Comparison of ENCODE assay signal across 25 cellular contexts in genomic region chr2:172162225-172162733, GRCh38. TPM values are rescaled to one million over a fixed set of nuclear protein-coding genes. Genes with fewer than 3 reads are reported as not detected.
A peak's percentile ranks its signal among the peaks of the same experiment; 100 is the strongest.
DNase-seq lines count a peak whose midpoint lies in the region; ATAC-seq, FAIRE-seq and TF ChIP-seq lines count a peak whose summit lies in the region.
"Had no signal": no experiment of that assay in that cellular context is flagged by ENCODE, and none has a peak within 500 bp of the region (broad histone marks: within the 10 kb centered on the region; RNA-seq: fewer than 3 reads in every experiment).

No MANE protein-coding gene starts in this region.

- H3K23me2 ChIP-seq in H9 (ENCODE audit: insufficient read length, low read depth, low read length, poor library complexity, severe bottlenecking), result no peaks in the 10 kb centered on the region

- H3K27me3 ChIP-seq in H9 (ENCODE audit: insufficient read depth, low read length), result no peaks in the 10 kb centered on the region
- H3K27me3 ChIP-seq in endodermal cell (ENCODE audit: control insufficient read depth, insufficient read depth, low read length, poor library complexity, severe bottlenecking), result no peaks in the 10 kb centered on the region
- peaks cover 0 to 5% (median 0%) of the 10 kb centered on the region in 3 experiments for H3K27me3 ChIP-seq in neuronal stem cell (ENCODE audit: control insufficient read depth in 3 of 3, insufficient read depth in 3 of 3, low read depth in 1 of 3, low read length in 3 of 3)
- H3K27me3 ChIP-seq: BE2C had no signal

- no peaks in the 10 kb centered on the region for H4K20me1 ChIP-seq in H9 (ENCODE audit: control insufficient read depth, insufficient read depth, insufficient read length)

- no peak overlapping the region for H2AFZ ChIP-seq in H9 (ENCODE audit: low read length)
- H2AFZ ChIP-seq in neuronal stem cell (ENCODE audit: low read length), result peak overlapping the region; percentile 37
- H2AFZ ChIP-seq: GM23338 had no signal

- H3K9ac ChIP-seq in H9 (ENCODE audit: extremely low read depth, insufficient read length, low read length), result no peak overlapping the region
- H3K9ac ChIP-seq in endodermal cell (ENCODE audit: extremely low read depth, low read length, poor library complexity, severe bottlenecking), result no peak overlapping the region
- no peak overlapping the region for H3K9ac ChIP-seq in neuronal stem cell (ENCODE audit: low read depth, low read length, poor library complexity)

- H3K18ac ChIP-seq in H9 (ENCODE audit: insufficient read length, low read depth, low read length) (no peak overlapping the region), neuronal stem cell (ENCODE audit: low read length) (peak overlapping the region; percentile 59)

- no peak overlapping the region for H2AK5ac ChIP-seq in H9 (ENCODE audit: insufficient read length, low read length)
- H2AK5ac ChIP-seq in neuronal stem cell (ENCODE audit: low read depth, low read length), result no peak overlapping the region

- DNase-seq in H9 (peak; percentile 41), endodermal cell (peak; percentile 48), neuronal stem cell (ENCODE audit: low spot score) (no peak), urothelium cell line (ENCODE audit: low spot score) (no peak)
- DNase-seq in activated CD4-positive, alpha-beta T cell treated with anti-CD3 and anti-CD28 coated beads, Interleukin-2, amount 10 ng/mL, durations not matched to agents 24 days and 14 days, result no peak
- DNase-seq: ACHN; BE2C; C1 segment of cervical spinal cord; CD4-positive, CD25-positive, alpha-beta regulatory T cell; CD8-positive, alpha-beta memory T cell; COR-L47; DMS 273 treated with DMSO at 0.1 percent for 48 hours; DMS53; DND-41; EL; IMR-90 had no signal

- H3K4me3 Mint-ChIP-seq in H9 (no peak overlapping the region), endodermal cell (no peak overlapping the region)
- no peak overlapping the region for H3K4me3 Mint-ChIP-seq in activated CD4-positive, alpha-beta T cell treated with anti-CD3 and anti-CD28 coated beads, Interleukin-2, amount 10 ng/mL, durations not matched to agents 24 days and 14 days
- H3K4me3 Mint-ChIP-seq: CD4-positive, CD25-positive, alpha-beta regulatory T cell; CD8-positive, alpha-beta memory T cell; GM23338 had no signal

- TF ChIP-seq CTCF in H9 (conservative IDR thresholded peaks at IDR 0.05), result no peak
- no peak for TF ChIP-seq CTCF in endodermal cell (conservative IDR thresholded peaks at IDR 0.05)

- no peak overlapping the region for H2BK12ac ChIP-seq in H9 (ENCODE audit: insufficient read length, low read depth, low read length)
- no peak overlapping the region for H2BK12ac ChIP-seq in neuronal stem cell (ENCODE audit: low read length)

- H3K27ac Mint-ChIP-seq in H9, result no peak overlapping the region
- no peak overlapping the region for H3K27ac Mint-ChIP-seq in endodermal cell
- no peak overlapping the region for H3K27ac Mint-ChIP-seq in activated CD4-positive, alpha-beta T cell treated with anti-CD3 and anti-CD28 coated beads, Interleukin-2, amount 10 ng/mL, durations not matched to agents 24 days and 14 days
- H3K27ac Mint-ChIP-seq: CD4-positive, CD25-positive, alpha-beta regulatory T cell; CD8-positive, alpha-beta memory T cell; GM23338 had no signal

- H3K27me3 Mint-ChIP-seq in H9 (ENCODE audit: low read depth) (peaks cover 3% of the 10 kb centered on the region; the same call in 1 of the 2 replicates), endodermal cell (ENCODE audit: insufficient read depth) (peaks cover 9% of the 10 kb centered on the region)
- peaks cover 12% of the 10 kb centered on the region for H3K27me3 Mint-ChIP-seq in activated CD4-positive, alpha-beta T cell treated with anti-CD3 and anti-CD28 coated beads, Interleukin-2, amount 10 ng/mL, durations not matched to agents 24 days and 14 days

- peaks cover 8 to 24% of the 10 kb centered on the region in 2 experiments for H3K9me3 Mint-ChIP-seq in H9
- peaks cover 6% of the 10 kb centered on the region for H3K9me3 Mint-ChIP-seq in endodermal cell
- H3K9me3 Mint-ChIP-seq in activated CD4-positive, alpha-beta T cell treated with anti-CD3 and anti-CD28 coated beads, Interleukin-2, amount 10 ng/mL, durations not matched to agents 24 days and 14 days, result no peaks in the 10 kb centered on the region

- no peak overlapping the region for H3K23ac ChIP-seq in H9 (ENCODE audit: insufficient read length, low read depth, low read length)
- H3K23ac ChIP-seq in neuronal stem cell (ENCODE audit: low read depth, low read length, poor library complexity), result peak overlapping the region; percentile 10

- no peaks in the 10 kb centered on the region for H3K4me1 ChIP-seq in H9 (ENCODE audit: insufficient read depth, low read length)
- no peaks in the 10 kb centered on the region for H3K4me1 ChIP-seq in endodermal cell (ENCODE audit: control insufficient read depth, insufficient read depth, low read length)
- peaks cover 0 to 4% of the 10 kb centered on the region in 2 donors for H3K4me1 ChIP-seq in neuronal stem cell (ENCODE audit: control insufficient read depth in 2 of 2, insufficient read depth in 1 of 2, low read depth in 1 of 2, low read length in 2 of 2)
- H3K4me1 ChIP-seq: BE2C had no signal

- FAIRE-seq in urothelium cell line (lab: Jason Lieb, UNC), result peak; percentile 20
- FAIRE-seq: A204.1, GM12878, GM19239, H54, K562 had no signal

- no peak overlapping the region for H4K5ac ChIP-seq in H9 (ENCODE audit: insufficient read length, low read depth, low read length)

- H3K14ac ChIP-seq in H9 (ENCODE audit: insufficient read depth, low read length) (no peak overlapping the region; the same call in 1 of the 2 replicates), neuronal stem cell (ENCODE audit: low read length) (peak overlapping the region; percentile 31)

- H2BK15ac ChIP-seq in H9 (ENCODE audit: low read depth, low read length) (no peak overlapping the region), neuronal stem cell (ENCODE audit: low read length) (no peak overlapping the region)

- H3K27ac ChIP-seq in H9 (ENCODE audit: insufficient read length, low read depth, low read length) (no peak overlapping the region), endodermal cell (ENCODE audit: low read depth, low read length) (no peak overlapping the region), neuronal stem cell (replicated peaks; ENCODE audit: low read length) (no peak overlapping the region)
- H3K27ac ChIP-seq: HL-60 had no signal

- H4K91ac ChIP-seq in H9 (ENCODE audit: insufficient read length, low read depth, low read length) (no peak overlapping the region), neuronal stem cell (ENCODE audit: low read depth, low read length, poor library complexity) (no peak overlapping the region)

- peaks cover 0 to 6% (median 4%) of the 10 kb centered on the region in 3 experiments; a peak in 4 of 7 replicates for H3K36me3 Mint-ChIP-seq in H9 (ENCODE audit: insufficient read depth in 1 of 3, low read depth in 3 of 3)
- no peaks in the 10 kb centered on the region for H3K36me3 Mint-ChIP-seq in endodermal cell (ENCODE audit: low read depth)
- H3K36me3 Mint-ChIP-seq in activated CD4-positive, alpha-beta T cell treated with anti-CD3 and anti-CD28 coated beads, Interleukin-2, amount 10 ng/mL, durations not matched to agents 24 days and 14 days (ENCODE audit: low read depth), result no peaks in the 10 kb centered on the region
- H3K36me3 Mint-ChIP-seq: CD4-positive, CD25-positive, alpha-beta regulatory T cell had no signal

- no peak overlapping the region for H4K8ac ChIP-seq in H9 (replicated peaks; ENCODE audit: insufficient read length, low read depth, low read length)
- peak overlapping the region; percentile 72 for H4K8ac ChIP-seq in neuronal stem cell (ENCODE audit: low read depth, low read length)

- H2BK120ac ChIP-seq in H9 (ENCODE audit: low read depth, low read length, poor library complexity, severe bottlenecking) (no peak overlapping the region), neuronal stem cell (ENCODE audit: low read depth, low read length) (peak overlapping the region; percentile 16)

- no peak overlapping the region for H3K56ac ChIP-seq in H9 (ENCODE audit: insufficient read length, low read depth, low read length)

- H3K4me3 ChIP-seq in endodermal cell (ENCODE audit: low read length), result no peak overlapping the region
- no peak overlapping the region for H3K4me3 ChIP-seq in neuronal stem cell (ENCODE audit: low read length in 2 of 2)
- H3K4me3 ChIP-seq: GM12878, GM23338, K562 had no signal

- H3K4me1 Mint-ChIP-seq in H9, result peaks cover 0 to 2% of the 10 kb centered on the region in 2 experiments; a peak in 1 of 4 replicates
- H3K4me1 Mint-ChIP-seq in endodermal cell, result no peaks in the 10 kb centered on the region
- H3K4me1 Mint-ChIP-seq in activated CD4-positive, alpha-beta T cell treated with anti-CD3 and anti-CD28 coated beads, Interleukin-2, amount 10 ng/mL, durations not matched to agents 24 days and 14 days, result no peaks in the 10 kb centered on the region
- H3K4me1 Mint-ChIP-seq: CD4-positive, CD25-positive, alpha-beta regulatory T cell; CD8-positive, alpha-beta memory T cell; GM23338 had no signal

- H3K79me2 ChIP-seq in H9 (ENCODE audit: insufficient read depth, low read length), result no peaks in the 10 kb centered on the region

- H3K79me1 ChIP-seq in H9 (ENCODE audit: insufficient read depth, low read depth, low read length, poor library complexity, severe bottlenecking) (no peaks in the 10 kb centered on the region), neuronal stem cell (ENCODE audit: low read depth, low read length) (peaks cover 2% of the 10 kb centered on the region)

- H3K4ac ChIP-seq in H9 (ENCODE audit: low read depth, low read length), result no peak overlapping the region
- no peak overlapping the region for H3K4ac ChIP-seq in neuronal stem cell (ENCODE audit: low read length)

- no peaks in the 10 kb centered on the region for H3K36me3 ChIP-seq in endodermal cell (ENCODE audit: control insufficient read depth, insufficient read depth, low read length)
- H3K36me3 ChIP-seq in neuronal stem cell (replicated peaks in 1 of 2; ENCODE audit: control insufficient read depth in 2 of 2, insufficient read depth in 2 of 2, low read length in 2 of 2), result no peaks in the 10 kb centered on the region
- H3K36me3 ChIP-seq: BE2C had no signal

- H2BK20ac ChIP-seq in H9 (ENCODE audit: low read depth, low read length, poor library complexity, severe bottlenecking), result no peak overlapping the region

- intact Hi-C loops in activated CD4-positive, alpha-beta T cell treated with anti-CD3 and anti-CD28 coated beads, Interleukin-2, amount 10 ng/mL, durations not matched to agents 24 days and 14 days (cut with micrococcal nuclease), result no loop called here

- H3K9me3 ChIP-seq in H9 (ENCODE audit: control insufficient read depth, low read depth, low read length), result no peaks in the 10 kb centered on the region
- H3K9me3 ChIP-seq in endodermal cell (ENCODE audit: control insufficient read depth, low read length), result peaks cover 6% of the 10 kb centered on the region
- H3K9me3 ChIP-seq in neuronal stem cell (replicated peaks in 1 of 2; ENCODE audit: control insufficient read depth in 2 of 2, insufficient read depth in 1 of 2, low read depth in 1 of 2, low read length in 2 of 2), result peaks cover 2 to 3% of the 10 kb centered on the region in 2 donors
- H3K9me3 ChIP-seq: BE2C had no signal

- H3K4me2 ChIP-seq in H9 (ENCODE audit: insufficient read depth, insufficient read length, low read length) (no peak overlapping the region), neuronal stem cell (ENCODE audit: insufficient read depth, low read length, poor library complexity, severe bottlenecking) (no peak overlapping the region)
- H3K4me2 ChIP-seq: GM23338 had no signal

- H2BK5ac ChIP-seq in H9 (ENCODE audit: insufficient read length, low read length), result no peak overlapping the region
- no peak overlapping the region for H2BK5ac ChIP-seq in neuronal stem cell (ENCODE audit: low read length)

- no CpG with 5 or more reads among the region's 7 CpGs for WGBS in H9 (ENCODE audit: extremely low coverage, insufficient read length, low lambda C conversion rate)
- WGBS in endodermal cell (ENCODE audit: insufficient coverage in 1 of 2, insufficient read length in 1 of 2), 2 experiments, result 17 to 74% methylated on average over 1 to 7 of the region's 7 CpGs
- no CpG with 5 or more reads among the region's 7 CpGs for WGBS in neuronal stem cell (ENCODE audit: extremely low coverage in 2 of 2, insufficient read length in 2 of 2, insufficient replicate concordance in 1 of 2), 2 donors

- ATAC-seq in GM21515 (IDR thresholded peaks at IDR 0.05; ENCODE audit: unreplicated experiment) (no peak), HG02610 (IDR thresholded peaks at IDR 0.05; ENCODE audit: unreplicated experiment) (no peak)
- ATAC-seq: GM12878, GM23338, K562 had no signal

- H3T11ph ChIP-seq in H9 (ENCODE audit: low read length), result no peak overlapping the region

RNA-seq across cellular contexts. Expression of gene DLX2, which starts 59.6 kb away (rescaled TPM):
- total RNA-seq in H9 (2021) (0.42 TPM in 1 of 2 replicates, not detected in the other), endodermal cell (under 1 TPM in 1 of 2 donors, not detected in 1; 0.13 TPM)
- 8.9 TPM for polyA plus RNA-seq in endodermal cell (2013, experiment 1 of 2)
- 11.6 TPM for polyA plus RNA-seq in endodermal cell (2013, experiment 2 of 2)
- polyA plus RNA-seq in neuronal stem cell (2013, experiment 1 of 2), result 0.06 TPM
- 0.10 TPM for polyA plus RNA-seq in neuronal stem cell (2013, experiment 2 of 2)
- 0.26 TPM in 1 of 2 replicates, not detected in the other for total RNA-seq in activated CD4-positive, alpha-beta T cell treated with anti-CD3 and anti-CD28 coated beads, Interleukin-2, amount 10 ng/mL, durations not matched to agents 24 days and 14 days
- total RNA-seq: GM12878, IMR-90 had no signal
- polyA plus RNA-seq: CD4-positive, CD25-positive, alpha-beta regulatory T cell; CD8-positive, alpha-beta memory T cell had no signal

Comparison
In these comparisons a context has a peak if more than half of its experiments do, and no peak if none do; other contexts are left out.
1. DNase-seq: peak in H9 (single experiment) and endodermal cell (single experiment); none in neuronal stem cell (single experiment), urothelium cell line (single experiment) and activated CD4-positive, alpha-beta T cell treated with anti-CD3 and anti-CD28 coated beads, Interleukin-2, amount 10 ng/mL, durations not matched to agents 24 days and 14 days (single experiment).